ENCODE assay signal across 37 cellular contexts in genomic region chr12:64884164-64884542, GRCh38.
"Had no signal": no experiment of that assay in that cellular context is flagged by ENCODE, and none has a peak within 500 bp of the region (broad histone marks: within the 10 kb centered on the region; RNA-seq: fewer than 3 reads in every experiment).

No MANE protein-coding gene starts in this region.

- H3K4me3 Mint-ChIP-seq: activated B cell treated with CpG ODN at 0.5 μM for 24 hours; activated CD4-positive, alpha-beta memory T cell treated with anti-CD3 and anti-CD28 coated beads for 36 hours; activated CD4-positive, alpha-beta T cell treated with anti-CD3 and anti-CD28 coated beads, Interleukin-2, amount 10 ng/mL, durations not matched to agents 24 days and 14 days; activated naive CD4-positive, alpha-beta T cell treated with anti-CD3 and anti-CD28 coated beads for 36 hours; activated naive CD8-positive, alpha-beta T cell treated with anti-CD3 and anti-CD28 coated beads, Interleukin-2, amount 10 ng/mL, durations not matched to agents 7 days and 5 days; activated T-cell treated with anti-CD3 and anti-CD28 coated beads, Interleukin-2, amount 50 U/mL, for 4 hours; activated T-cell treated with anti-CD3 and anti-CD28 coated beads, Interleukin-2, amount 50 U/mL, for 72 hours; activated T-helper 1 cell treated with anti-CD3 and anti-CD28 coated beads, Interleukin-12 subunit alpha, Interleukin-12 subunit beta, Interleukin-2, Interleukin-4 antibody, amounts not matched to agents 30 ng/mL and 10 ng/mL and 1 ng/mL, durations not matched to agents 14 hours and 24 hours and 36 hours; activated T-helper 17 cell treated with anti-CD3 and anti-CD28 coated beads, Interleukin-2, amount 50 U/mL, for 72 hours; T-helper 1 cell treated with Interleukin-12 subunit alpha and Interleukin-12 subunit beta and Interleukin-4 antibody, amounts not matched to agents 30 μg/mL and 1 μg/mL, for 36 hours; T-helper 2 cell treated with Interferon-gamma antibody and Interleukin-4, amounts not matched to agents 5 μg/mL and 100 μg/mL, for 36 hours had no signal

- ATAC-seq: activated CD8-positive, alpha-beta T cell treated with anti-CD3 and anti-CD28 coated beads for 36 hours; activated naive CD4-positive, alpha-beta T cell treated with anti-CD3 and anti-CD28 coated beads, Interleukin-2, amount 50 U/mL, for 72 hours; activated T-cell treated with anti-CD3 and anti-CD28 coated beads, Interleukin-2, amount 50 U/mL, for 4 hours; activated T-cell treated with anti-CD3 and anti-CD28 coated beads, Interleukin-2, amount 50 U/mL, for 72 hours; activated T-helper 17 cell treated with anti-CD3 and anti-CD28 coated beads, Interleukin-2, amount 50 U/mL, for 72 hours; body of pancreas had no signal

- H3K27me3 ChIP-seq: adrenal gland, body of pancreas, brain microvascular endothelial cell, breast epithelium had no signal

- H3K36me3 ChIP-seq: adrenal gland, brain microvascular endothelial cell, breast epithelium had no signal

- H3K27ac Mint-ChIP-seq: activated B cell treated with CpG ODN at 0.5 μM for 24 hours; activated CD4-positive, alpha-beta memory T cell treated with anti-CD3 and anti-CD28 coated beads for 36 hours; activated naive CD4-positive, alpha-beta T cell treated with anti-CD3 and anti-CD28 coated beads for 36 hours; activated naive CD4-positive, alpha-beta T cell treated with anti-CD3 and anti-CD28 coated beads, Interleukin-2, amount 50 U/mL, for 72 hours; activated naive CD8-positive, alpha-beta T cell treated with anti-CD3 and anti-CD28 coated beads, Interleukin-2, amount 10 ng/mL, durations not matched to agents 7 days and 5 days; activated T-cell treated with anti-CD3 and anti-CD28 coated beads, Interleukin-2, amount 50 U/mL, for 72 hours; activated T-helper 1 cell treated with anti-CD3 and anti-CD28 coated beads, Interleukin-12 subunit alpha, Interleukin-12 subunit beta, Interleukin-2, Interleukin-4 antibody, amounts not matched to agents 30 ng/mL and 10 ng/mL and 1 ng/mL, durations not matched to agents 14 hours and 24 hours and 36 hours; activated T-helper 17 cell treated with anti-CD3 and anti-CD28 coated beads, Interleukin-2, amount 50 U/mL, for 72 hours; T-helper 1 cell treated with Interleukin-12 subunit alpha and Interleukin-12 subunit beta and Interleukin-4 antibody, amounts not matched to agents 30 μg/mL and 1 μg/mL, for 36 hours; T-helper 2 cell treated with Interferon-gamma antibody and Interleukin-4, amounts not matched to agents 5 μg/mL and 100 μg/mL, for 36 hours had no signal

- H3K36me3 Mint-ChIP-seq: activated CD4-positive, alpha-beta memory T cell treated with anti-CD3 and anti-CD28 coated beads for 36 hours; activated naive CD8-positive, alpha-beta T cell treated with anti-CD3 and anti-CD28 coated beads, Interleukin-2, amount 10 ng/mL, durations not matched to agents 7 days and 5 days had no signal

- H3K4me1 ChIP-seq: adrenal gland, body of pancreas, breast epithelium had no signal

- H3K9me3 ChIP-seq: adrenal gland, body of pancreas, breast epithelium had no signal

- H3K4me3 ChIP-seq: adrenal gland, body of pancreas, breast epithelium had no signal

- H3K27ac ChIP-seq: adrenal gland, body of pancreas, brain microvascular endothelial cell, breast epithelium, VCaP had no signal

- FAIRE-seq: astrocyte, TTC549 had no signal

- H3K4me1 Mint-ChIP-seq: activated B cell treated with CpG ODN at 0.5 μM for 24 hours; activated naive CD8-positive, alpha-beta T cell treated with anti-CD3 and anti-CD28 coated beads, Interleukin-2, amount 10 ng/mL, durations not matched to agents 7 days and 5 days had no signal

- H3K9me3 Mint-ChIP-seq: activated CD4-positive, alpha-beta T cell treated with anti-CD3 and anti-CD28 coated beads, Interleukin-2, amount 10 ng/mL, durations not matched to agents 24 days and 14 days; activated T-cell treated with anti-CD3 and anti-CD28 coated beads, Interleukin-2, amount 50 U/mL, for 4 hours; activated T-cell treated with anti-CD3 and anti-CD28 coated beads, Interleukin-2, amount 50 U/mL, for 72 hours; activated T-helper 1 cell treated with anti-CD3 and anti-CD28 coated beads, Interleukin-12 subunit alpha, Interleukin-12 subunit beta, Interleukin-2, Interleukin-4 antibody, amounts not matched to agents 30 ng/mL and 10 ng/mL and 1 ng/mL, durations not matched to agents 14 hours and 24 hours and 36 hours; activated T-helper 17 cell treated with anti-CD3 and anti-CD28 coated beads, Interleukin-2, amount 50 U/mL, for 72 hours; T-helper 1 cell treated with Interleukin-12 subunit alpha and Interleukin-12 subunit beta and Interleukin-4 antibody, amounts not matched to agents 30 μg/mL and 1 μg/mL, for 36 hours; T-helper 2 cell treated with Interferon-gamma antibody and Interleukin-4, amounts not matched to agents 5 μg/mL and 100 μg/mL, for 36 hours had no signal

- H3K27me3 Mint-ChIP-seq: activated naive CD8-positive, alpha-beta T cell treated with anti-CD3 and anti-CD28 coated beads, Interleukin-2, amount 10 ng/mL, durations not matched to agents 7 days and 5 days had no signal

- DNase-seq: activated B cell treated with CpG ODN at 0.5 μM for 24 hours; activated CD4-positive, alpha-beta memory T cell treated with anti-CD3 and anti-CD28 coated beads for 36 hours; activated CD4-positive, alpha-beta T cell treated with anti-CD3 and anti-CD28 coated beads for 4 hours; activated CD4-positive, alpha-beta T cell treated with anti-CD3 and anti-CD28 coated beads, Interleukin-2, amount 10 ng/mL, durations not matched to agents 24 days and 14 days; activated CD4-positive, alpha-beta T cell treated with anti-CD3 and anti-CD28 coated beads, Interleukin-2, amount 50 U/mL, for 1 hour; activated CD4-positive, alpha-beta T cell treated with anti-CD3 and anti-CD28 coated beads, Interleukin-2, amount 50 U/mL, for 4 hours; activated CD4-positive, CD25-positive, alpha-beta regulatory T cell treated with anti-CD3 and anti-CD28 coated beads, Interleukin-2, amount 50 U/mL, for 72 hours; activated CD8-positive, alpha-beta memory T cell treated with anti-CD3 and anti-CD28 coated beads, Interleukin-2, amount 50 U/mL, for 4 hours; activated CD8-positive, alpha-beta T cell treated with anti-CD3 and anti-CD28 coated beads for 36 hours; activated effector memory CD4-positive, alpha-beta T cell treated with anti-CD3 and anti-CD28 coated beads, Interleukin-2, amount 50 U/mL, for 16 hours; activated gamma-delta T cell treated with Interleukin-2 at 50 U/mL for 16 hours; activated naive CD4-positive, alpha-beta T cell; activated naive CD4-positive, alpha-beta T cell treated with anti-CD3 and anti-CD28 coated beads for 36 hours; activated naive CD4-positive, alpha-beta T cell treated with anti-CD3 and anti-CD28 coated beads, Interleukin-2, amount 50 U/mL, for 16 hours; activated naive CD8-positive, alpha-beta T cell treated with anti-CD3 and anti-CD28 coated beads, Interleukin-2, amount 10 ng/mL, durations not matched to agents 7 days and 5 days; activated T-cell treated with anti-CD3 and anti-CD28 coated beads for 4 hours; activated T-cell treated with anti-CD3 and anti-CD28 coated beads, Interleukin-2, amount 50 U/mL, for 1 hour; activated T-cell treated with anti-CD3 and anti-CD28 coated beads, Interleukin-2, amount 50 U/mL, for 4 hours; activated T-cell treated with anti-CD3 and anti-CD28 coated beads, Interleukin-2, amount 50 U/mL, for 72 hours; adrenal gland; amniotic stem cell; aorta; body of pancreas; brain microvascular endothelial cell; central memory CD4-positive, alpha-beta T cell; T-helper 1 cell; T-helper 2 cell; T-helper 9 cell had no signal
